Comparison of ENCODE assay signal across 17 cellular contexts in the genomic region with DNA sequence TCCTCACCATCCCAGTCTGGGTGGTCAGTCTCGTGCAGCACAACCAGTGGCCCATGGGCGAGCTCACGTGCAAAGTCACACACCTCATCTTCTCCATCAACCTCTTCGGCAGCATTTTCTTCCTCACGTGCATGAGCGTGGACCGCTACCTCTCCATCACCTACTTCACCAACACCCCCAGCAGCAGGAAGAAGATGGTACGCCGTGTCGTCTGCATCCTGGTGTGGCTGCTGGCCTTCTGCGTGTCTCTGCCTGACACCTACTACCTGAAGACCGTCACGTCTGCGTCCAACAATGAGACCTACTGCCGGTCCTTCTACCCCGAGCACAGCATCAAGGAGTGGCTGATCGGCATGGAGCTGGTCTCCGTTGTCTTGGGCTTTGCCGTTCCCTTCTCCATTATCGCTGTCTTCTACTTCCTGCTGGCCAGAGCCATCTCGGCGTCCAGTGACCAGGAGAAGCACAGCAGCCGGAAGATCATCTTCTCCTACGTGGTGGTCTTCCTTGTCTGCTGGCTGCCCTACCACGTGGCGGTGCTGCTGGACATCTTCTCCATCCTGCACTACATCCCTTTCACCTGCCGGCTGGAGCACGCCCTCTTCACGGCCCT. TPM values are rescaled to one million over a fixed set of nuclear protein-coding genes. Genes with fewer than 3 reads are reported as not detected.
A peak's percentile ranks its signal among the peaks of the same experiment; 100 is the strongest.
DNase-seq lines count a peak whose midpoint lies in the region; ATAC-seq, FAIRE-seq and TF ChIP-seq lines count a peak whose summit lies in the region.
"Had no signal": no experiment of that assay in that cellular context is flagged by ENCODE, and none has a peak within 500 bp of the region (broad histone marks: within the 10 kb centered on the region; RNA-seq: fewer than 3 reads in every experiment).

No MANE protein-coding gene starts in this region.

- DNase-seq in HepG2 (ENCODE audit: low spot score) (no peak), right lobe of liver (no peak), caudate nucleus (lab: John Stamatoyannopoulos, UW) (no peak), neural crest cell (ENCODE audit: low read depth, low spot score) (no peak), esophagus squamous epithelium (lab: John Stamatoyannopoulos, UW) (no peak), HuH-7.5 (ENCODE audit: low spot score) (no peak), COLO668 (lab: John Stamatoyannopoulos, UW; ENCODE audit: unreplicated experiment) (no peak)
- DNase-seq: GF-D8, HFFc6, Karpas-422, MM.1S, NCI-H1105, NCI-H1694 treated with DMSO at 0.1 percent for 48 hours, NCI-H446, NCI-H748 treated with DMSO at 0.1 percent for 48 hours had no signal

- H3K27me3 ChIP-seq in HepG2 (ENCODE audit: control insufficient read depth in 1 of 2, insufficient read depth in 2 of 2, low read length in 2 of 2) (peaks cover 7 to 44% of the 10 kb centered on the region in 2 experiments; a peak in 4 of 5 replicates), right lobe of liver (no peaks in the 10 kb centered on the region), esophagus squamous epithelium (no peaks in the 10 kb centered on the region)

- no peak for TF ChIP-seq POLR2A in HepG2 (IDR thresholded peaks at IDR 0.05; ENCODE audit: insufficient read depth in 1 of 2, low read depth in 2 of 2, low read length in 2 of 2)
- TF ChIP-seq POLR2A in right lobe of liver (IDR thresholded peaks at IDR 0.05): no peak
- no peak for TF ChIP-seq POLR2A in esophagus squamous epithelium (IDR thresholded peaks at IDR 0.05)

- 64% methylated on average over 29 of the region's 29 CpGs for WGBS in HepG2 (ENCODE audit: low lambda C conversion rate)
- WGBS in right lobe of liver (ENCODE audit: insufficient coverage, low coverage, low lambda C conversion rate, missing lambda C conversion rate): 83% methylated on average over 8 of the region's 29 CpGs
- 94 to 96% methylated on average over 28 to 29 of the region's 29 CpGs for WGBS in esophagus squamous epithelium, 2 donors

- H3K4me3 ChIP-seq in HepG2 (replicated peaks in 1 of 3; ENCODE audit: insufficient read depth in 1 of 3, low read depth in 2 of 3, low read length in 3 of 3) (no peak overlapping the region), right lobe of liver (no peak overlapping the region), esophagus squamous epithelium (no peak overlapping the region)

- H3K4me2 ChIP-seq in HepG2 (ENCODE audit: low read depth, low read length): no peak overlapping the region

- BruUV-seq in HepG2 (replicated peaks; lab: Mats Ljungman, UMichigan): no TSS peak

- POLR2A ChIA-PET in HepG2 (lab: Yijun Ruan, JAX): no interaction called here

- no peaks in the 10 kb centered on the region for H3K9me3 Mint-ChIP-seq in neural crest cell

- H3K4me1 Mint-ChIP-seq in neural crest cell: peaks cover 42% of the 10 kb centered on the region

- H3K4me1 ChIP-seq in HepG2 (ENCODE audit: insufficient read depth, low read length) (no peaks in the 10 kb centered on the region), right lobe of liver (no peaks in the 10 kb centered on the region), esophagus squamous epithelium (peaks cover 0 to 40% (median 0%) of the 10 kb centered on the region in 3 donors)

- H3K36me3 ChIP-seq in HepG2 (replicated peaks in 1 of 2; ENCODE audit: control insufficient read depth in 1 of 2, insufficient read depth in 2 of 2, low read length in 2 of 2) (no peaks in the 10 kb centered on the region), right lobe of liver (peaks cover 0 to 12% (median 0%) of the 10 kb centered on the region in 4 donors), esophagus squamous epithelium (peaks cover 0 to 28% (median 12%) of the 10 kb centered on the region in 3 donors)

- no peaks in the 10 kb centered on the region for H3K27me3 Mint-ChIP-seq in neural crest cell (ENCODE audit: low read depth)

- no peak overlapping the region for H3K4me3 Mint-ChIP-seq in neural crest cell
- H3K4me3 Mint-ChIP-seq: HFFc6 had no signal

- H3K27ac ChIP-seq in HepG2 (ENCODE audit: extremely low read length, insufficient read depth, low read length) (no peak overlapping the region), right lobe of liver (no peak overlapping the region), caudate nucleus (ENCODE audit: low read depth, low read length) (peak overlapping the region; percentile 39), esophagus squamous epithelium (no peak overlapping the region)

- TF ChIP-seq EP300 in HepG2 (IDR thresholded peaks at IDR 0.05; ENCODE audit: low read depth in 2 of 2, low read length in 2 of 2): no peak
- no peak for TF ChIP-seq EP300 in HepG2 (CRISPR knock-in tag; IDR thresholded peaks at IDR 0.05; ENCODE audit: borderline replicate concordance)

- H2AFZ ChIP-seq in HepG2 (ENCODE audit: low read length): no peak overlapping the region

- no peaks in the 10 kb centered on the region for H3K79me2 ChIP-seq in HepG2 (ENCODE audit: insufficient read depth, low read length)

- peaks cover 18% of the 10 kb centered on the region for H3K36me3 Mint-ChIP-seq in neural crest cell (ENCODE audit: low read depth)

- in situ Hi-C loops in HepG2 (cut with HindIII; ENCODE audit: extremely low pct_ligation_motif_present, low pct_unique_long_range_greater_than_20kb): no loop called here

- CTCF ChIA-PET in HepG2 (lab: Yijun Ruan, JAX; ENCODE audit: low intra/inter-chr PET ratio, low total read pairs): no interaction called here

- no peaks in the 10 kb centered on the region for H4K20me1 ChIP-seq in HepG2 (ENCODE audit: insufficient read depth, low read length)

- peak overlapping the region; percentile 54 for H3K27ac Mint-ChIP-seq in neural crest cell (ENCODE audit: unreplicated experiment)
- H3K27ac Mint-ChIP-seq: HFFc6 had no signal

- no peak overlapping the region for H3K9ac ChIP-seq in HepG2 (ENCODE audit: insufficient read depth, low read depth, low read length)

- H3K9me3 ChIP-seq in HepG2 (ENCODE audit: low read length) (no peaks in the 10 kb centered on the region), right lobe of liver (no peaks in the 10 kb centered on the region), esophagus squamous epithelium (no peaks in the 10 kb centered on the region)

- intact Hi-C loops in HepG2 (cut with micrococcal nuclease; ENCODE audit: unreplicated experiment) (no loop called here), right lobe of liver (cut with DNase I) (no loop called here), esophagus squamous epithelium (cut with DNase I) (no loop called here)

- no peak for FAIRE-seq in HepG2 (lab: Jason Lieb, UNC)
- FAIRE-seq: A204.1 had no signal

- no peak for TF ChIP-seq RAD21 in HepG2 (CRISPR knock-in tag; IDR thresholded peaks at IDR 0.05)

- TF ChIP-seq CTCF in HepG2 (CRISPR knock-in tag; IDR thresholded peaks at IDR 0.05) (no peak), right lobe of liver (IDR thresholded peaks at IDR 0.05) (no peak), neural crest cell (conservative IDR thresholded peaks at IDR 0.05) (no peak), esophagus squamous epithelium (IDR thresholded peaks at IDR 0.05) (no peak)

- ATAC-seq in HepG2 (no peak), right lobe of liver (no peak), GM21447 (IDR thresholded peaks at IDR 0.05; ENCODE audit: unreplicated experiment) (no peak)

TF ChIP-seq in HepG2, 621 proteins besides CTCF, POLR2A, EP300 and RAD21:
- TF ChIP-seq ZNF776 (CRISPR knock-in tag; IDR thresholded peaks at IDR 0.05): no peak
- TF ChIP-seq STAG1 (CRISPR knock-in tag; IDR thresholded peaks at IDR 0.05): peak; percentile 27; the same call in 1 of the 2 replicates
- no peak for TF ChIP-seq POLR2AphosphoS5 (IDR thresholded peaks at IDR 0.05; ENCODE audit: low read depth, low read length)
- TF ChIP-seq, protein P1, sequence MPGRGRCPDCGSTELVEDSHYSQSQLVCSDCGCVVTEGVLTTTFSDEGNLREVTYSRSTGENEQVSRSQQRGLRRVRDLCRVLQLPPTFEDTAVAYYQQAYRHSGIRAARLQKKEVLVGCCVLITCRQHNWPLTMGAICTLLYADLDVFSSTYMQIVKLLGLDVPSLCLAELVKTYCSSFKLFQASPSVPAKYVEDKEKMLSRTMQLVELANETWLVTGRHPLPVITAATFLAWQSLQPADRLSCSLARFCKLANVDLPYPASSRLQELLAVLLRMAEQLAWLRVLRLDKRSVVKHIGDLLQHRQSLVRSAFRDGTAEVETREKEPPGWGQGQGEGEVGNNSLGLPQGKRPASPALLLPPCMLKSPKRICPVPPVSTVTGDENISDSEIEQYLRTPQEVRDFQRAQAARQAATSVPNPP (CRISPR knock-in tag; IDR thresholded peaks at IDR 0.05): no peak
- TF ChIP-seq PHF5A (CRISPR knock-in tag; IDR thresholded peaks at IDR 0.05; ENCODE audit: low read depth, unreplicated experiment): no peak

RNA-seq across cellular contexts. Expression of a gene that starts 11.2 kb away (rescaled TPM):
- total RNA-seq in HepG2 (2016; rRNA removed; fragmentation: Illumina TruSeq; extraction: Trizol) (not detected in 2 replicates), right lobe of liver (10 to 100 TPM in 2 of 6 experiments, 1 to 10 TPM in 3, under 1 TPM in 1; 0.66 to 57.0 (median 4.7) TPM), neural crest cell (24.5 and 26.2 TPM in 2 replicates), esophagus squamous epithelium (10 to 100 TPM in 3 of 4 donors, 1 to 10 TPM in 1; 5.9 to 29.5 (median 24.5) TPM)
- total RNA-seq in HepG2 (2016; cell fraction: cytosol; rRNA removed; fragmentation: Illumina TruSeq; extraction: Trizol; ENCODE audit: low read depth): not detected in 2 replicates
- total RNA-seq in HepG2 (2016; cell fraction: insoluble cytoplasmic fraction; rRNA removed; fragmentation: Illumina TruSeq; extraction: Trizol): not detected in 2 replicates
- total RNA-seq in HepG2 (2016; cell fraction: membrane; rRNA removed; fragmentation: Illumina TruSeq; extraction: Trizol): not detected in 2 replicates
- total RNA-seq in HepG2 (2016; cell fraction: nucleus; rRNA removed; fragmentation: Illumina TruSeq; extraction: Trizol): not detected in 2 replicates
- 0.04 TPM in 1 of 2 replicates, not detected in the other for polyA plus RNA-seq in HepG2 (2011; rRNA removed)
- polyA plus RNA-seq in HepG2 (2011; cell fraction: cytosol; rRNA removed): 0.03 TPM in 1 of 2 replicates, not detected in the other
- 0.23 TPM in 1 of 2 replicates, not detected in the other for polyA plus RNA-seq in HepG2 (2011; cell fraction: nucleus; rRNA removed)
- polyA plus RNA-seq in HepG2 (2012): not detected in 2 replicates
- not detected in 2 replicates for polyA plus RNA-seq in HepG2 (2016; cell fraction: cytosol; fragmentation: Illumina TruSeq; extraction: Trizol; ENCODE audit: low read depth)
- polyA plus RNA-seq in HepG2 (2016; cell fraction: insoluble cytoplasmic fraction; fragmentation: Illumina TruSeq; extraction: Trizol; ENCODE audit: low read depth): not detected in 2 replicates
- not detected in 2 replicates for polyA plus RNA-seq in HepG2 (2016; cell fraction: membrane; fragmentation: Illumina TruSeq; extraction: Trizol; ENCODE audit: low read depth)
- not detected in 2 replicates for polyA plus RNA-seq in HepG2 (2016; cell fraction: nucleus; fragmentation: Illumina TruSeq; extraction: Trizol; ENCODE audit: insufficient read depth, low read depth)
- polyA minus RNA-seq in HepG2 (2011; rRNA and poly(A)+ RNA removed; ENCODE audit: low replicate concordance): 9.1 TPM in 1 of 2 replicates, not detected in the other
- not detected in 2 replicates for polyA minus RNA-seq in HepG2 (2011; cell fraction: cytosol; rRNA and poly(A)+ RNA removed)
- polyA minus RNA-seq in HepG2 (2011; cell fraction: nucleus; rRNA and poly(A)+ RNA removed): not detected in 2 replicates
